In the genomic region with DNA sequence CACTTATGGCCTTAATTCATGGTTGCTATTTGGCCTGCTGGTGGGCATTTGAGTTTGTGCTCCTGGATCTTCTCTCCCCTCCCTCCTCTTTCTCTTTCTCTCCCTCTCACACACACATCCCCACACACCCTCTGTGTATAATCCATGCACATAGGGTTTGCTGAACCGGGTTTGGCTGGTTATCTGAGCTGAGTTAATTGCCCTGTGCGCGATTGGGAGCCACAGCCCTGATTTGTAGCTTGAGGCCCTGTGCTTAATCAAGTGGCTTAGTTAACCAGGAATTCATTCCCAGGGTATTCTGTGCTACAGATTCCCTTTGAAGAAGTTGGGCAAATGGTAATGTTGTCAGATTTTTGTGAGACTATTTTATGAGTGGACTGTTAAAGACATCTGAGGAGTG, we compare ENCODE assay signal across 20 cellular contexts. TPM values are rescaled to one million over a fixed set of nuclear protein-coding genes. Genes with fewer than 3 reads are reported as not detected.
DNase-seq lines count a peak whose midpoint lies in the region; ATAC-seq and TF ChIP-seq lines count a peak whose summit lies in the region.
"Had no signal": no experiment of that assay in that cellular context is flagged by ENCODE, and none has a peak within 500 bp of the region (broad histone marks: within the 10 kb centered on the region; RNA-seq: fewer than 3 reads in every experiment).

No MANE protein-coding gene starts in this region.

- no peaks in the 10 kb centered on the region for H3K79me1 ChIP-seq in mesendoderm (ENCODE audit: low read length)

- no peak overlapping the region for H3K23ac ChIP-seq in mesendoderm (ENCODE audit: low read length)

- no peak overlapping the region for H2AK5ac ChIP-seq in mesendoderm (ENCODE audit: low read length)

- H3K27me3 ChIP-seq in fibroblast of lung (ENCODE audit: control insufficient read depth, insufficient read depth, low read length) (no peaks in the 10 kb centered on the region), neural progenitor cell (peaks cover 12% of the 10 kb centered on the region), tibial nerve (no peaks in the 10 kb centered on the region), mesendoderm (ENCODE audit: insufficient read depth, low read length, poor library complexity) (no peaks in the 10 kb centered on the region)
- H3K27me3 ChIP-seq: ascending aorta, upper lobe of left lung had no signal

- H3K4ac ChIP-seq in mesendoderm (ENCODE audit: low read depth, low read length): no peak overlapping the region

- H3K27ac ChIP-seq in fibroblast of lung (ENCODE audit: insufficient read depth, low read length) (peak overlapping the region; percentile 72), neural progenitor cell (no peak overlapping the region), tibial nerve (peak overlapping the region in 3 of 4 donors; percentile 24 to 95 (median 90)), mesendoderm (ENCODE audit: low read depth, low read length) (no peak overlapping the region)
- H3K27ac ChIP-seq: SK-N-MC had no signal

- no peak overlapping the region for H3K18ac ChIP-seq in mesendoderm (ENCODE audit: low read length)

- H2BK120ac ChIP-seq in mesendoderm (ENCODE audit: low read depth, low read length): no peak overlapping the region

- ATAC-seq in GM18867 (IDR thresholded peaks at IDR 0.05; ENCODE audit: unreplicated experiment): no peak
- no peak for ATAC-seq in GM21381 (IDR thresholded peaks at IDR 0.05; ENCODE audit: unreplicated experiment)
- ATAC-seq: activated CD8-positive, alpha-beta T cell treated with anti-CD3 and anti-CD28 coated beads for 36 hours; stimulated activated memory B cell treated with anti-CD40 and anti-IgM and Interleukin-4, amounts not matched to agents 10 μg/mL and 1 μg/mL and 100 μg/mL, for 72 hours had no signal

- H4K20me1 ChIP-seq in fibroblast of lung (ENCODE audit: control insufficient read depth, extremely low read depth, insufficient read depth, low read length): no peaks in the 10 kb centered on the region
- H4K20me1 ChIP-seq in neural progenitor cell (ENCODE audit: low read depth): no peaks in the 10 kb centered on the region

- H2AFZ ChIP-seq in fibroblast of lung (ENCODE audit: low read length) (no peak overlapping the region), neural progenitor cell (replicated peaks) (no peak overlapping the region)

- no peak overlapping the region for H3K56ac ChIP-seq in mesendoderm (ENCODE audit: low read length)

- peak overlapping the region; percentile 17 for H3K4me3 Mint-ChIP-seq in neural progenitor cell
- H3K4me3 Mint-ChIP-seq: activated CD8-positive, alpha-beta T cell treated with anti-CD3 and anti-CD28 coated beads for 36 hours; activated naive CD4-positive, alpha-beta T cell treated with anti-CD3 and anti-CD28 coated beads, Interleukin-2, amount 10 ng/mL, durations not matched to agents 7 days and 5 days; activated T-cell treated with anti-CD3 and anti-CD28 coated beads, Interleukin-2, amount 50 U/mL, for 24 hours; memory B cell; stimulated activated memory B cell treated with anti-CD40 and anti-IgM and Interleukin-4, amounts not matched to agents 10 μg/mL and 1 μg/mL and 100 μg/mL, for 72 hours; WTC11 had no signal

- no peak for TF ChIP-seq EP300 in tibial nerve (IDR thresholded peaks at IDR 0.05)

- H3K4me2 ChIP-seq in fibroblast of lung (ENCODE audit: extremely low read depth, insufficient read depth, low read length): peak overlapping the region; percentile 47
- H3K4me2 ChIP-seq in neural progenitor cell: no peak overlapping the region
- no peak overlapping the region for H3K4me2 ChIP-seq in mesendoderm (ENCODE audit: low read length)

- peaks cover 6% of the 10 kb centered on the region for H3K36me3 Mint-ChIP-seq in neural progenitor cell
- H3K36me3 Mint-ChIP-seq: activated naive CD4-positive, alpha-beta T cell treated with anti-CD3 and anti-CD28 coated beads, Interleukin-2, amount 10 ng/mL, durations not matched to agents 7 days and 5 days; memory B cell; stimulated activated memory B cell treated with anti-CD40 and anti-IgM and Interleukin-4, amounts not matched to agents 10 μg/mL and 1 μg/mL and 100 μg/mL, for 72 hours; WTC11 had no signal

- H3K9ac ChIP-seq in fibroblast of lung (ENCODE audit: insufficient read depth, low read length) (no peak overlapping the region), neural progenitor cell (no peak overlapping the region), mesendoderm (ENCODE audit: low read length) (no peak overlapping the region)

- H3K27me3 Mint-ChIP-seq in neural progenitor cell (ENCODE audit: insufficient read depth, low read depth): no peaks in the 10 kb centered on the region
- H3K27me3 Mint-ChIP-seq: stimulated activated memory B cell treated with anti-CD40 and anti-IgM and Interleukin-4, amounts not matched to agents 10 μg/mL and 1 μg/mL and 100 μg/mL, for 72 hours had no signal

- H3K4me1 Mint-ChIP-seq in neural progenitor cell: peaks cover 35% of the 10 kb centered on the region
- H3K4me1 Mint-ChIP-seq: activated naive CD4-positive, alpha-beta T cell treated with anti-CD3 and anti-CD28 coated beads, Interleukin-2, amount 10 ng/mL, durations not matched to agents 7 days and 5 days; memory B cell; stimulated activated memory B cell treated with anti-CD40 and anti-IgM and Interleukin-4, amounts not matched to agents 10 μg/mL and 1 μg/mL and 100 μg/mL, for 72 hours had no signal

- peak; percentile 24 for DNase-seq in M059J (ENCODE audit: low read depth)
- peak in 1 of 2 donors; percentile 17 for DNase-seq in fibroblast of lung (ENCODE audit: low read depth in 2 of 2)
- DNase-seq in neural progenitor cell (ENCODE audit: low spot score): peak; percentile 18
- no peak for DNase-seq in tibial nerve (ENCODE audit: low spot score in 2 of 2)
- no peak for DNase-seq in mesendoderm
- DNase-seq: activated CD8-positive, alpha-beta T cell treated with anti-CD3 and anti-CD28 coated beads for 36 hours; activated naive CD4-positive, alpha-beta T cell treated with anti-CD3 and anti-CD28 coated beads, Interleukin-2, amount 10 ng/mL, durations not matched to agents 7 days and 5 days; activated T-cell treated with anti-CD3 and anti-CD28 coated beads, Interleukin-2, amount 50 U/mL, for 24 hours; effector memory CD4-positive, alpha-beta T cell; NCI-H1417; NCI-H2227 treated with DMSO at 0.1 percent for 48 hours; NK-92 treated with Interleukin-12 subunit alpha and Interleukin-12 subunit beta, amount 100 ng/mL, for 24 hours; upper lobe of left lung had no signal

- no peaks in the 10 kb centered on the region for H3F3A ChIP-seq in neural progenitor cell (ENCODE audit: low read depth)

- H3K27ac Mint-ChIP-seq in neural progenitor cell: peak overlapping the region; percentile 22
- H3K27ac Mint-ChIP-seq: activated CD8-positive, alpha-beta T cell treated with anti-CD3 and anti-CD28 coated beads for 36 hours; activated naive CD4-positive, alpha-beta T cell treated with anti-CD3 and anti-CD28 coated beads, Interleukin-2, amount 10 ng/mL, durations not matched to agents 7 days and 5 days; activated T-cell treated with anti-CD3 and anti-CD28 coated beads, Interleukin-2, amount 50 U/mL, for 24 hours; memory B cell; stimulated activated memory B cell treated with anti-CD40 and anti-IgM and Interleukin-4, amounts not matched to agents 10 μg/mL and 1 μg/mL and 100 μg/mL, for 72 hours; WTC11 had no signal

- no peak for TF ChIP-seq CTCF in fibroblast of lung (conservative IDR thresholded peaks at IDR 0.05 in 1 of 2, IDR thresholded peaks at IDR 0.05 in 1 of 2; ENCODE audit: low read depth in 1 of 2, low read length in 2 of 2)
- TF ChIP-seq CTCF in neural progenitor cell (IDR thresholded peaks at IDR 0.05): no peak
- no peak for TF ChIP-seq CTCF in tibial nerve (IDR thresholded peaks at IDR 0.05)

- H3K79me2 ChIP-seq in fibroblast of lung (ENCODE audit: control insufficient read depth, insufficient read depth, low read length): peaks cover 14% of the 10 kb centered on the region
- H3K79me2 ChIP-seq in neural progenitor cell (ENCODE audit: low read depth): no peaks in the 10 kb centered on the region
- no peaks in the 10 kb centered on the region for H3K79me2 ChIP-seq in mesendoderm (ENCODE audit: control insufficient read depth, insufficient read depth, low read length)

- H4K5ac ChIP-seq in mesendoderm (ENCODE audit: low read length): no peak overlapping the region

- no peaks in the 10 kb centered on the region for H3K36me3 ChIP-seq in fibroblast of lung (ENCODE audit: control insufficient read depth, insufficient read depth, low read length)
- H3K36me3 ChIP-seq in neural progenitor cell: no peaks in the 10 kb centered on the region
- H3K36me3 ChIP-seq in tibial nerve: no peaks in the 10 kb centered on the region
- H3K36me3 ChIP-seq in mesendoderm (ENCODE audit: control insufficient read depth, insufficient read depth, low read length): no peaks in the 10 kb centered on the region
- H3K36me3 ChIP-seq: ascending aorta, upper lobe of left lung had no signal

- no peak overlapping the region for H2BK15ac ChIP-seq in mesendoderm (replicated peaks; ENCODE audit: low read depth)

- TF ChIP-seq POLR2A in tibial nerve (IDR thresholded peaks at IDR 0.05): no peak

- 58 to 60% methylated on average over 3 of the region's 3 CpGs for WGBS in tibial nerve, 2 donors
- WGBS in mesendoderm (ENCODE audit: extremely low coverage, insufficient coverage, low lambda C conversion rate): no CpG with 5 or more reads among the region's 3 CpGs

- peaks cover 10% of the 10 kb centered on the region for H3K9me3 Mint-ChIP-seq in neural progenitor cell
- H3K9me3 Mint-ChIP-seq: activated CD8-positive, alpha-beta T cell treated with anti-CD3 and anti-CD28 coated beads for 36 hours; activated naive CD4-positive, alpha-beta T cell treated with anti-CD3 and anti-CD28 coated beads, Interleukin-2, amount 10 ng/mL, durations not matched to agents 7 days and 5 days; activated T-cell treated with anti-CD3 and anti-CD28 coated beads, Interleukin-2, amount 50 U/mL, for 24 hours; memory B cell; stimulated activated memory B cell treated with anti-CD40 and anti-IgM and Interleukin-4, amounts not matched to agents 10 μg/mL and 1 μg/mL and 100 μg/mL, for 72 hours; WTC11 had no signal

- no peak overlapping the region for H2BK5ac ChIP-seq in mesendoderm (ENCODE audit: low read length)

- no peak overlapping the region for H4K8ac ChIP-seq in mesendoderm (ENCODE audit: low read depth, low read length)

- peaks cover 6% of the 10 kb centered on the region for H3K4me1 ChIP-seq in fibroblast of lung (ENCODE audit: control insufficient read depth, extremely low read depth, insufficient read depth, low read length)
- H3K4me1 ChIP-seq in neural progenitor cell: no peaks in the 10 kb centered on the region
- H3K4me1 ChIP-seq in tibial nerve: peaks cover 0 to 54% (median 12%) of the 10 kb centered on the region in 4 donors
- no peaks in the 10 kb centered on the region for H3K4me1 ChIP-seq in mesendoderm (ENCODE audit: control insufficient read depth, low read depth, low read length)

- no peaks in the 10 kb centered on the region for H3K9me3 ChIP-seq in fibroblast of lung (ENCODE audit: control insufficient read depth, insufficient read depth, low read depth, low read length)
- H3K9me3 ChIP-seq in neural progenitor cell (ENCODE audit: low read depth): no peaks in the 10 kb centered on the region
- H3K9me3 ChIP-seq in tibial nerve: no peaks in the 10 kb centered on the region
- H3K9me3 ChIP-seq: ascending aorta, upper lobe of left lung had no signal

- H3K4me3 ChIP-seq in fibroblast of lung (replicated peaks in 1 of 4; ENCODE audit: control extremely low read depth in 1 of 4, insufficient read depth in 1 of 4, low read depth in 3 of 4, low read length in 4 of 4) (no peak overlapping the region), neural progenitor cell (no peak overlapping the region), tibial nerve (no peak overlapping the region), mesendoderm (ENCODE audit: low read length) (no peak overlapping the region)
- H3K4me3 ChIP-seq: ascending aorta, SK-N-MC, upper lobe of left lung had no signal

RNA-seq across cellular contexts. Expression of a gene that starts 6.2 kb away (rescaled TPM):
- 0.86 and 1.6 TPM in 2 replicates for total RNA-seq in M059J (2014; rRNA removed; shearing (Covaris generic))
- 14.9 and 20.6 TPM in 2 replicates for total RNA-seq in fibroblast of lung
- polyA plus RNA-seq in fibroblast of lung: 4.8 and 7.4 TPM in 2 replicates
- polyA plus RNA-seq in fibroblast of lung (2012): 5.2 and 8.8 TPM in 2 replicates
- 9.0 and 11.9 TPM in 2 replicates for polyA minus RNA-seq in fibroblast of lung (ENCODE audit: low replicate concordance)
- 2.0 and 8.4 TPM in 2 replicates for total RNA-seq in neural progenitor cell (ENCODE audit: low replicate concordance)
- total RNA-seq in tibial nerve: 100 to 1,000 TPM in 1 of 4 donors, 10 to 100 TPM in 3; 47.4 to 101 (median 64.8) TPM
- 1.0 TPM for polyA plus RNA-seq in mesendoderm (2013, experiment 1 of 2)
- 0.92 TPM for polyA plus RNA-seq in mesendoderm (2013, experiment 2 of 2)

Comparison
In these comparisons a context has a peak if more than half of its experiments do, and no peak if none do; other contexts are left out.
1. DNase-seq: peak in M059J (single experiment) and neural progenitor cell (single experiment); none in tibial nerve (0 of 2) and mesendoderm (single experiment).
2. H3K27ac ChIP-seq: peak in fibroblast of lung (single experiment) and tibial nerve (3 of 4); none in neural progenitor cell (single experiment) and mesendoderm (single experiment).